ENCODE assay signal across 20 cellular contexts in the genomic region with DNA sequence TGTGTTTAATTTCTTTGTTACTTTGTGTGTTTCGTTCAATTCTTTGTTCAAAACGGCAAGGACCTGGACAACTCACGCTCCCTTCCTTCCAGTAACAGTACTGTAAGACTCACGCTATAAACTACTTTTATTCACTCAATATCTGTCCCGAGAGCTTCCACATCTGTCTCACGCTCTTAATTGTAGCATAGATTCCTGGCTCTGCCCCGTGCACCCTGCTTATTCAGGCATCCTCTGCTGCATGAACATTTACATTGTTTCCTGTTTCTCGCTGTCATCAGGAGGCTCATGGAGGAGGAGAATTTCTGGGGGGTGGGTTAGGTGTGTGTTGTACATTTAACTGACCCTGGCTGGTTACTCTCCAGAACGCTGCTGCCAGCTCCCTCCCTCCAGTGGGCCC.
DNase-seq lines count a peak whose midpoint lies in the region; ATAC-seq, FAIRE-seq and TF ChIP-seq lines count a peak whose summit lies in the region.
"Had no signal": no experiment of that assay in that cellular context is flagged by ENCODE, and none has a peak within 500 bp of the region (broad histone marks: within the 10 kb centered on the region; RNA-seq: fewer than 3 reads in every experiment).

No MANE protein-coding gene starts in this region.

- H3K14ac ChIP-seq in H1 (ENCODE audit: insufficient read length) = no peak overlapping the region

- no peak overlapping the region for H2AK5ac ChIP-seq in H1 (ENCODE audit: low read depth, low read length)

- H4K8ac ChIP-seq in H1 (ENCODE audit: extremely low read depth, insufficient read depth, low read length) = no peak overlapping the region

- POLR2A ChIA-PET in H1 (lab: Charles Lee; ENCODE audit: partially characterized antibody) = no interaction called here

- ATAC-seq in GM23338 (no peak), GM18858 (IDR thresholded peaks at IDR 0.05; ENCODE audit: unreplicated experiment) (no peak), GM18909 (IDR thresholded peaks at IDR 0.05; ENCODE audit: poor library complexity, unreplicated experiment) (no peak)
- ATAC-seq: GM12878, PC-3 had no signal

- H3K9me3 ChIP-seq in H1 (ENCODE audit: insufficient read depth in 2 of 2, low read depth in 1 of 2, low read length in 1 of 2) (no peaks in the 10 kb centered on the region), mesodermal cell (ENCODE audit: control insufficient read depth, low read length) (no peaks in the 10 kb centered on the region), testis (no peaks in the 10 kb centered on the region)
- H3K9me3 ChIP-seq: HAP-1 had no signal

- H3K9me3 Mint-ChIP-seq in GM23338 = no peaks in the 10 kb centered on the region; the same call in 2 of the 3 replicates

- H3K23me2 ChIP-seq in H1 (ENCODE audit: low read depth, low read length) = no peaks in the 10 kb centered on the region

- no peaks in the 10 kb centered on the region for H4K20me1 ChIP-seq in GM23338 (replicated peaks; ENCODE audit: insufficient read depth)
- no peaks in the 10 kb centered on the region for H4K20me1 ChIP-seq in H1 (replicated peaks in 1 of 2; ENCODE audit: control insufficient read depth in 1 of 2, insufficient read depth in 2 of 2, low read length in 2 of 2)

- H3K56ac ChIP-seq in H1 (replicated peaks; ENCODE audit: insufficient read length, low read depth, low read length) = no peak overlapping the region

- peak; percentile 36 for FAIRE-seq in H1 (lab: Jason Lieb, UNC)
- FAIRE-seq: GM12878 had no signal

- no peak for TF ChIP-seq POLR2A in H1 (IDR thresholded peaks at IDR 0.05; ENCODE audit: control extremely low read depth in 1 of 2, low read depth in 2 of 2, low read length in 2 of 2)
- no peak for TF ChIP-seq POLR2A in testis (IDR thresholded peaks at IDR 0.05)

- H3K23ac ChIP-seq in H1 (ENCODE audit: insufficient read length) = no peak overlapping the region

- no peaks in the 10 kb centered on the region; the same call in 2 of the 3 replicates for H3K36me3 Mint-ChIP-seq in GM23338 (ENCODE audit: low read depth)

- intact Hi-C loops in testis (cut with DNase I; ENCODE audit: low total_unique reads) = no loop called here

- H3K79me2 ChIP-seq in GM23338 (replicated peaks; ENCODE audit: insufficient read depth) = no peaks in the 10 kb centered on the region
- no peaks in the 10 kb centered on the region for H3K79me2 ChIP-seq in H1 (ENCODE audit: control insufficient read depth in 1 of 2, insufficient read depth in 2 of 2, low read length in 2 of 2)

- H3K4me1 ChIP-seq in GM23338 (ENCODE audit: insufficient read depth) = no peaks in the 10 kb centered on the region
- H3K4me1 ChIP-seq in H1 (replicated peaks in 1 of 4; ENCODE audit: control insufficient read depth in 3 of 4, insufficient read depth in 4 of 4, low read length in 3 of 4) = 0 out of 7 replicates have a peak, but pooled peaks cover 0 to 2% (median 0%) of the 10 kb centered on the region in 4 experiments
- peaks cover 17% of the 10 kb centered on the region for H3K4me1 ChIP-seq in mesodermal cell (ENCODE audit: control insufficient read depth, insufficient read depth, low read length, poor library complexity, severe bottlenecking)
- H3K4me1 ChIP-seq in testis = no peaks in the 10 kb centered on the region
- H3K4me1 ChIP-seq: HAP-1 had no signal

- H2BK120ac ChIP-seq in H1 (replicated peaks; ENCODE audit: low read depth, low read length) = no peak overlapping the region

- H3K4ac ChIP-seq in H1 (replicated peaks; ENCODE audit: insufficient read length, low read depth, low read length) = no peak overlapping the region

- no peaks in the 10 kb centered on the region for H3K79me1 ChIP-seq in H1 (ENCODE audit: low read depth, low read length)

- no peak overlapping the region for H3K18ac ChIP-seq in H1 (ENCODE audit: extremely low read depth, low read length)

- no peaks in the 10 kb centered on the region for H3K27me3 Mint-ChIP-seq in GM23338 (ENCODE audit: insufficient read depth, low read depth, poor library complexity)

- CTCF ChIA-PET in H1 (lab: Charles Lee; ENCODE audit: partially characterized antibody) = interaction anchor here (1.2 kb wide), 1 partner anchor 82 kb away, joined by 3 read pairs; no protein-coding TSS in a partner anchor

- no peak overlapping the region for H4K91ac ChIP-seq in H1 (replicated peaks; ENCODE audit: insufficient read length, low read length)

- peaks cover 8% of the 10 kb centered on the region for H3K4me1 Mint-ChIP-seq in GM23338

- no peaks in the 10 kb centered on the region for H3F3A ChIP-seq in GM23338 (replicated peaks; ENCODE audit: low read depth)

- no peak for TF ChIP-seq RAD21 in H1 (IDR thresholded peaks at IDR 0.05 in 1 of 2, conservative IDR thresholded peaks at IDR 0.05 in 1 of 2; ENCODE audit: low read depth in 2 of 2, low read length in 2 of 2)

- H3K27me3 ChIP-seq in GM23338 (ENCODE audit: insufficient read depth) (no peaks in the 10 kb centered on the region), H1 (replicated peaks in 1 of 4; ENCODE audit: control insufficient read depth in 3 of 4, extremely low read depth in 1 of 4, insufficient read depth in 3 of 4, low read length in 3 of 4) (no peaks in the 10 kb centered on the region), testis (no peaks in the 10 kb centered on the region)
- H3K27me3 ChIP-seq: MG63 had no signal

- H2BK12ac ChIP-seq in H1 (ENCODE audit: low read depth, low read length) = no peak overlapping the region; the same call in 1 of the 2 replicates

- no peaks in the 10 kb centered on the region for H3K9me2 ChIP-seq in GM23338 (ENCODE audit: insufficient read depth)

- no peak overlapping the region for H4K5ac ChIP-seq in H1 (ENCODE audit: insufficient read length, low read depth, low read length)

- H3K4me2 ChIP-seq in GM23338 (no peak overlapping the region), H1 (ENCODE audit: insufficient read depth in 1 of 2, low read depth in 2 of 2, low read length in 2 of 2) (no peak overlapping the region)

- H3K27ac Mint-ChIP-seq in GM23338 = no peak overlapping the region

- H3K36me3 ChIP-seq in GM23338 (ENCODE audit: insufficient read depth) (no peaks in the 10 kb centered on the region), H1 (ENCODE audit: control insufficient read depth in 2 of 4, insufficient read depth in 4 of 4, low read length in 3 of 4) (no peaks in the 10 kb centered on the region), mesodermal cell (ENCODE audit: control insufficient read depth, insufficient read depth, low read length) (no peaks in the 10 kb centered on the region), testis (ENCODE audit: low read depth, missing control alignments) (no peaks in the 10 kb centered on the region)
- H3K36me3 ChIP-seq: HAP-1, MG63 had no signal

- H2BK5ac ChIP-seq in H1 (ENCODE audit: low read depth, low read length) = no peak overlapping the region

- DNase-seq in GM23338 (ENCODE audit: low spot score) (no peak), H1 (ENCODE audit: low read depth in 1 of 2, low spot score in 2 of 2) (peak in 1 of 2 experiments; percentile 28), testis (peak; percentile 13), caudate nucleus (lab: John Stamatoyannopoulos, UW) (no peak)
- DNase-seq: C1 segment of cervical spinal cord, DMS 273 treated with DMSO at 0.1 percent for 48 hours, GDM1, IMR-90, MG63, NCI-H1105, NCI-H1694, NCI-H2227 treated with DMSO at 0.1 percent for 48 hours, NCI-H69, PC-3 had no signal

- TF ChIP-seq CTCF in GM23338 (conservative IDR thresholded peaks at IDR 0.05; ENCODE audit: low read depth in 2 of 2) = no peak
- no peak for TF ChIP-seq CTCF in H1 (IDR thresholded peaks at IDR 0.05; ENCODE audit: control extremely low read depth in 1 of 3, insufficient read depth in 1 of 3, low read depth in 1 of 3, low read length in 3 of 3)
- TF ChIP-seq CTCF in testis (IDR thresholded peaks at IDR 0.05) = no peak

- H2BK15ac ChIP-seq in H1 (ENCODE audit: low read length) = no peak overlapping the region

- H2AFZ ChIP-seq in GM23338 (peak overlapping the region; percentile 56; the same call in 1 of the 2 replicates), H1 (ENCODE audit: low read length) (peak overlapping the region; percentile 28; the same call in 1 of the 2 replicates)

- H2BK20ac ChIP-seq in H1 (ENCODE audit: low read length) = no peak overlapping the region

- 79% methylated on average over 9 of the region's 9 CpGs; no CpG with 5 or more reads in 1 of the 2 experiments for WGBS in H1 (ENCODE audit: extremely low coverage in 1 of 2, insufficient coverage in 1 of 2, insufficient read length in 1 of 2, insufficient replicate concordance in 2 of 2, low coverage in 1 of 2, low lambda C conversion rate in 2 of 2, missing lambda C conversion rate in 1 of 2), 2 experiments
- WGBS in mesodermal cell (ENCODE audit: insufficient coverage in 2 of 2), 2 experiments = 74 to 84% methylated on average over 5 to 6 of the region's 9 CpGs
- 30 to 33% methylated on average over 9 of the region's 9 CpGs for WGBS in testis, 2 donors

- no peak for TF ChIP-seq EP300 in H1 (IDR thresholded peaks at IDR 0.05; ENCODE audit: borderline replicate concordance in 1 of 2, low read depth in 2 of 2, low read length in 2 of 2)

- H3K27ac ChIP-seq in GM23338 (ENCODE audit: low read depth) (no peak overlapping the region), H1 (ENCODE audit: low read depth, low read length) (no peak overlapping the region), mesodermal cell (ENCODE audit: low read depth, low read length, severe bottlenecking) (peak overlapping the region; percentile 69), testis (no peak overlapping the region), caudate nucleus (ENCODE audit: low read depth, low read length) (no peak overlapping the region)
- H3K27ac ChIP-seq: RWPE1 had no signal

- no peak overlapping the region for H3K4me3 Mint-ChIP-seq in GM23338

- no peak overlapping the region for H3K9ac ChIP-seq in H1 (replicated peaks in 1 of 4; ENCODE audit: extremely low read depth in 1 of 4, low read depth in 3 of 4, low read length in 3 of 4)

- H3K4me3 ChIP-seq in GM23338 (no peak overlapping the region), H1 (ENCODE audit: extremely low read depth in 1 of 4, insufficient read depth in 2 of 4, low read depth in 3 of 4, low read length in 4 of 4) (no peak overlapping the region), mesodermal cell (ENCODE audit: extremely low read depth, insufficient read depth, low read length, poor library complexity, severe bottlenecking) (no peak overlapping the region), testis (no peak overlapping the region)
- H3K4me3 ChIP-seq: GM12878, HAP-1, MG63 had no signal

TF ChIP-seq in GM23338, 12 proteins besides CTCF, POLR2A, EP300 and RAD21 (continues in another document):
- TF ChIP-seq EZH2phosphoT487 (IDR thresholded peaks at IDR 0.05; ENCODE audit: unreplicated experiment) = no peak

TF ChIP-seq in H1, 55 proteins besides CTCF, POLR2A, EP300 and RAD21:
- TF ChIP-seq BCL11A (IDR thresholded peaks at IDR 0.05; ENCODE audit: low read depth in 2 of 2, low read length in 2 of 2) (no peak), POLR2AphosphoS5 (IDR thresholded peaks at IDR 0.05; ENCODE audit: low read depth, low read length) (no peak)
